Comparison of ENCODE assay signal across 12 cellular contexts in the genomic region with DNA sequence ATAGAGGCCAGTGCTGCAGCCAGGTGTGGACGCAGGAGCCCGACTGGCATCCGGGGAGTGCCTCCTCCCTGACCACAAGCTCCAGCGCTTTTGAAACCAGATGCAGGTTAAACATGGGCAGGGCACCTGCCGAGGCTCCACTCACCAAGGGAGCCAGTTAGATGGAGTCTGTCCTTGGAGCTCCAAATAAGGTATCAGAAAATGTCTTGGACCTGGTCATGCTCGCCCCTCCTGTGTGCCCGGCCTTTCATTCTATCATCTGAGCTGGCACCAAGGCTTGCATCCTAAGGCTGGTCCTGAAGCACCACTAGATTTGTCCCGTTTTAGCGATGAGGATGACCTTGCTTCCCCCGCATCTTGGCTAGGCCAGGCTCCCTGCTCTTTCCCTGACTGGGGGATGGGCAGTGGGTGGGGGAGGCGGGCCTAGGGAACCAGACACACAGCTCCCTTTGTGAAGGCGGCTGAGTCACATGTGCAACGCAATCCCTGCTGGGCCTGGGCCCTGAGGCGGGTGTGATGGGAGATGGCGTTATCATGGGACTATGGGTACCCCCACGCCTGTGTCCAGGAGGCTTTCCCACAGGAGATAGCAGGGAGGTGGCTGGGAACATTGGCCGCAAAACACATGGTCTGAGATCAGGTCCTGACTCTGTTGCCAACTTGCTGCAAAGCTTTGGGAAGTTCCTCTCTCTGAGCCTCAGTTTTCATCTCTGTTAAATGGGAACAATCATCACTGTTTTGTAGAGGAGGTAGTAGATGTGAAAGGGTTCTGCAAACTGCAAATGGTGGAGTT. TPM values are rescaled to one million over a fixed set of nuclear protein-coding genes. Genes with fewer than 3 reads are reported as not detected.
DNase-seq lines count a peak whose midpoint lies in the region; ATAC-seq and TF ChIP-seq lines count a peak whose summit lies in the region.
"Had no signal": no experiment of that assay in that cellular context is flagged by ENCODE, and none has a peak within 500 bp of the region (broad histone marks: within the 10 kb centered on the region; RNA-seq: fewer than 3 reads in every experiment).

No MANE protein-coding gene starts in this region.

- H3K4ac ChIP-seq in trophoblast cell (ENCODE audit: low read depth, low read length): peak overlapping the region; percentile 5

- H4K12ac ChIP-seq in trophoblast cell (ENCODE audit: low read depth, low read length): no peak overlapping the region

- peak overlapping the region; percentile 62 for H2BK5ac ChIP-seq in trophoblast cell (ENCODE audit: low read depth, low read length, poor library complexity)

- no peaks in the 10 kb centered on the region for H3K9me2 ChIP-seq in PC-3 (replicated peaks; ENCODE audit: low read length)

- peaks cover 81% of the 10 kb centered on the region for H3K4me1 ChIP-seq in PC-3 (ENCODE audit: insufficient read depth, low read length)
- H3K4me1 ChIP-seq in trophoblast cell (ENCODE audit: control insufficient read depth in 1 of 2, insufficient read depth in 2 of 2, low read length in 2 of 2): peaks cover 78 to 83% of the 10 kb centered on the region in 2 experiments
- H3K4me1 ChIP-seq: HAP-1 had no signal

- peak overlapping the region; percentile 22 for H3K18ac ChIP-seq in trophoblast cell (ENCODE audit: low read length)

- H3K79me2 ChIP-seq in PC-3 (ENCODE audit: low read length) (peaks cover 55% of the 10 kb centered on the region), trophoblast cell (ENCODE audit: control insufficient read depth, insufficient read depth, low read length, poor library complexity) (peaks cover 18% of the 10 kb centered on the region)

- peak overlapping the region; percentile 71 for H3K14ac ChIP-seq in trophoblast cell (ENCODE audit: low read length)

- H3K27ac Mint-ChIP-seq in natural killer cell treated with Interleukin-12 subunit alpha and Interleukin-12 subunit beta and Interleukin-15 and Interleukin-18, amount 100 ng/mL, for 72 hours: no peak overlapping the region
- no peak overlapping the region for H3K27ac Mint-ChIP-seq in activated CD4-positive, alpha-beta memory T cell treated with anti-CD3 and anti-CD28 coated beads for 36 hours

- H3K79me1 ChIP-seq in trophoblast cell (ENCODE audit: low read length): peaks cover 65% of the 10 kb centered on the region

- ATAC-seq in PC-3 (peak; percentile 57), HG02798 (IDR thresholded peaks at IDR 0.05; ENCODE audit: poor library complexity, unreplicated experiment) (no peak)
- ATAC-seq in natural killer cell treated with Interleukin-12 subunit alpha and Interleukin-12 subunit beta and Interleukin-15 and Interleukin-18, amount 100 ng/mL, for 72 hours: no peak
- ATAC-seq: gastroesophageal sphincter had no signal

- H3F3A ChIP-seq in PC-3 (ENCODE audit: low read length, unreplicated experiment): no peaks in the 10 kb centered on the region

- no CpG with 5 or more reads among the region's 17 CpGs for WGBS in trophoblast cell (ENCODE audit: extremely low coverage, insufficient coverage, insufficient read length)

- H3K9me3 Mint-ChIP-seq in natural killer cell treated with Interleukin-12 subunit alpha and Interleukin-12 subunit beta and Interleukin-15 and Interleukin-18, amount 100 ng/mL, for 72 hours: no peaks in the 10 kb centered on the region
- H3K9me3 Mint-ChIP-seq in activated CD4-positive, alpha-beta memory T cell treated with anti-CD3 and anti-CD28 coated beads for 36 hours: no peaks in the 10 kb centered on the region

- H4K91ac ChIP-seq in trophoblast cell (ENCODE audit: low read depth, low read length): peak overlapping the region; percentile 87

- no peaks in the 10 kb centered on the region for H3K36me3 Mint-ChIP-seq in natural killer cell treated with Interleukin-12 subunit alpha and Interleukin-12 subunit beta and Interleukin-15 and Interleukin-18, amount 100 ng/mL, for 72 hours
- no peaks in the 10 kb centered on the region for H3K36me3 Mint-ChIP-seq in activated CD4-positive, alpha-beta memory T cell treated with anti-CD3 and anti-CD28 coated beads for 36 hours

- peak overlapping the region; percentile 87 for H2BK120ac ChIP-seq in trophoblast cell (ENCODE audit: insufficient read depth, low read length, poor library complexity)

- CTCF ChIA-PET in PC-3 (lab: Charles Lee): interaction anchor here (0.9 kb wide), 1 partner anchor 32 kb away, joined by 4 read pairs; no protein-coding TSS in a partner anchor
- CTCF ChIA-PET in activated CD4-positive, alpha-beta memory T cell treated with anti-CD3 and anti-CD28 coated beads for 36 hours (lab: Charles Lee): interaction anchor here (1.0 kb wide), 1 partner anchor 21 kb away, joined by 3 read pairs; no protein-coding TSS in a partner anchor

- BruUV-seq in PC-3 (replicated peaks; lab: Mats Ljungman, UMichigan): TSS peak; percentile 40

- H3K4me3 ChIP-seq in PC-3 (ENCODE audit: low read length) (peak overlapping the region; percentile 32; the same call in 1 of the 2 replicates), fibroblast of mammary gland (ENCODE audit: control insufficient read depth, low read depth, low read length) (no peak overlapping the region), trophoblast cell (ENCODE audit: low read depth, low read length) (no peak overlapping the region)
- H3K4me3 ChIP-seq: gastroesophageal sphincter, HAP-1 had no signal

- H3K36me3 ChIP-seq in PC-3 (ENCODE audit: low read depth, low read length) (no peaks in the 10 kb centered on the region), trophoblast cell (ENCODE audit: control insufficient read depth in 1 of 2, insufficient read depth in 2 of 2, low read length in 2 of 2) (no peaks in the 10 kb centered on the region)
- H3K36me3 ChIP-seq: gastroesophageal sphincter, HAP-1 had no signal

- POLR2A ChIA-PET in PC-3 (lab: Charles Lee; ENCODE audit: unreplicated experiment): interaction anchor here (0.6 to 0.7 kb wide), 2 partner anchors 9 to 20 kb away, joined by 3 to 4 read pairs; no protein-coding TSS in a partner anchor
- POLR2A ChIA-PET in activated CD4-positive, alpha-beta memory T cell treated with anti-CD3 and anti-CD28 coated beads for 36 hours (lab: Charles Lee): no interaction called here

- H2AK5ac ChIP-seq in trophoblast cell (ENCODE audit: low read length): peak overlapping the region; percentile 44

- no peaks in the 10 kb centered on the region for H3K9me3 ChIP-seq in PC-3 (ENCODE audit: low read length)
- no peaks in the 10 kb centered on the region for H3K9me3 ChIP-seq in trophoblast cell (ENCODE audit: insufficient read depth, low read depth, low read length)
- H3K9me3 ChIP-seq: gastroesophageal sphincter, HAP-1 had no signal

- peak overlapping the region; percentile 90 for H3K9ac ChIP-seq in PC-3 (ENCODE audit: low read length)
- H3K9ac ChIP-seq in trophoblast cell (ENCODE audit: low read length): no peak overlapping the region

- peaks cover 19 to 21% of the 10 kb centered on the region in 2 donors for H3K4me1 Mint-ChIP-seq in natural killer cell treated with Interleukin-12 subunit alpha and Interleukin-12 subunit beta and Interleukin-15 and Interleukin-18, amount 100 ng/mL, for 72 hours (ENCODE audit: low read depth in 2 of 2)
- peaks cover 3% of the 10 kb centered on the region for H3K4me1 Mint-ChIP-seq in activated CD4-positive, alpha-beta memory T cell treated with anti-CD3 and anti-CD28 coated beads for 36 hours (ENCODE audit: low read depth)

- H3K23ac ChIP-seq in trophoblast cell (ENCODE audit: low read length): no peak overlapping the region

- intact Hi-C loops in PC-3 (cut with micrococcal nuclease): loop anchor here (1.0 kb wide), 1 partner anchor 23 kb away; no protein-coding TSS in a partner anchor
- intact Hi-C loops in activated CD4-positive, alpha-beta memory T cell treated with anti-CD3 and anti-CD28 coated beads for 36 hours (cut with micrococcal nuclease): no loop called here

- H4K8ac ChIP-seq in trophoblast cell (ENCODE audit: low read depth, low read length): peak overlapping the region; percentile 55

- peak overlapping the region; percentile 97 for H3K4me2 ChIP-seq in PC-3 (ENCODE audit: low read length)
- H3K4me2 ChIP-seq in trophoblast cell (ENCODE audit: low read length): peak overlapping the region; percentile 7

- peak overlapping the region; percentile 37 for H2BK12ac ChIP-seq in trophoblast cell (ENCODE audit: low read length)

- H3K27ac ChIP-seq in PC-3 (ENCODE audit: low read length) (peak overlapping the region; percentile 99), trophoblast cell (ENCODE audit: low read depth, low read length) (peak overlapping the region; percentile 80)

- TF ChIP-seq CTCF in PC-3 (conservative IDR thresholded peaks at IDR 0.05; ENCODE audit: low read depth, low read length): no peak
- no peak for TF ChIP-seq CTCF in fibroblast of mammary gland (conservative IDR thresholded peaks at IDR 0.05; ENCODE audit: control insufficient read depth, insufficient read depth, low read depth, low read length)

- H3K4me3 Mint-ChIP-seq in natural killer cell treated with Interleukin-12 subunit alpha and Interleukin-12 subunit beta and Interleukin-15 and Interleukin-18, amount 100 ng/mL, for 72 hours: no peak overlapping the region
- no peak overlapping the region for H3K4me3 Mint-ChIP-seq in activated CD4-positive, alpha-beta memory T cell treated with anti-CD3 and anti-CD28 coated beads for 36 hours

- H3K27me3 ChIP-seq in PC-3 (ENCODE audit: low read length): no peaks in the 10 kb centered on the region
- H3K27me3 ChIP-seq in trophoblast cell (ENCODE audit: insufficient read depth, low read length): no peaks in the 10 kb centered on the region

- H2AFZ ChIP-seq in PC-3 (ENCODE audit: low read length) (no peak overlapping the region), trophoblast cell (ENCODE audit: insufficient read depth, low read length, poor library complexity) (peak overlapping the region; percentile 9)

- DNase-seq in EH (ENCODE audit: low read depth): peak; percentile 64
- DNase-seq in PC-3: peak; percentile 90
- DNase-seq in fibroblast of mammary gland (ENCODE audit: low read depth): peak; percentile 54
- peak; percentile 84 to 93 for DNase-seq in trophoblast cell
- no peak for DNase-seq in natural killer cell treated with Interleukin-12 subunit alpha and Interleukin-12 subunit beta and Interleukin-15 and Interleukin-18, amount 100 ng/mL, for 72 hours (ENCODE audit: low spot score)
- no peak for DNase-seq in UCSD-AML1 (lab: John Stamatoyannopoulos, UW; ENCODE audit: unreplicated experiment)
- no peak for DNase-seq in activated CD4-positive, alpha-beta memory T cell treated with anti-CD3 and anti-CD28 coated beads for 36 hours
- DNase-seq: NCI-H2081 treated with DMSO at 0.1 percent for 48 hours; stimulated activated CD4-positive, alpha-beta T cell treated with anti-CD3 and anti-CD28 coated beads, Interleukin-15, amount 100 ng/mL, for 24 hours had no signal

- peaks cover 0 to under 1% of the 10 kb centered on the region in 2 donors for H3K27me3 Mint-ChIP-seq in natural killer cell treated with Interleukin-12 subunit alpha and Interleukin-12 subunit beta and Interleukin-15 and Interleukin-18, amount 100 ng/mL, for 72 hours
- peaks cover 3% of the 10 kb centered on the region for H3K27me3 Mint-ChIP-seq in activated CD4-positive, alpha-beta memory T cell treated with anti-CD3 and anti-CD28 coated beads for 36 hours

- H4K20me1 ChIP-seq in PC-3 (ENCODE audit: low read length): no peaks in the 10 kb centered on the region

RNA-seq across cellular contexts. Expression of a gene that starts 5.0 kb away (rescaled TPM):
- 33.7 and 41.5 TPM in 2 replicates for total RNA-seq in PC-3 (2014; rRNA removed)
- 242 and 265 TPM in 2 replicates for polyA plus RNA-seq in trophoblast cell (2013)
- total RNA-seq in natural killer cell treated with Interleukin-12 subunit alpha and Interleukin-12 subunit beta and Interleukin-15 and Interleukin-18, amount 100 ng/mL, for 72 hours: 10 to 100 TPM in 1 of 2 donors, 1 to 10 TPM in 1; 4.8 to 13.7 TPM
- total RNA-seq in activated CD4-positive, alpha-beta memory T cell treated with anti-CD3 and anti-CD28 coated beads for 36 hours: 1 to 10 TPM; 4.7 to 6.0 TPM

RNA-seq across cellular contexts. Expression of a gene that starts 44.7 kb away (rescaled TPM):
- total RNA-seq in PC-3 (2014; rRNA removed): not detected in 2 replicates
- polyA plus RNA-seq in trophoblast cell (2013): 0.49 and 0.54 TPM in 2 replicates
- total RNA-seq in natural killer cell treated with Interleukin-12 subunit alpha and Interleukin-12 subunit beta and Interleukin-15 and Interleukin-18, amount 100 ng/mL, for 72 hours: 10 to 100 TPM; 25.4 to 28.9 TPM
- not detected for total RNA-seq in activated CD4-positive, alpha-beta memory T cell treated with anti-CD3 and anti-CD28 coated beads for 36 hours

Comparison
In these comparisons a context has a peak if more than half of its experiments do, and no peak if none do; other contexts are left out.
1. DNase-seq: peak in EH (single experiment), PC-3 (single experiment), fibroblast of mammary gland (single experiment) and trophoblast cell (2 of 2); none in natural killer cell treated with Interleukin-12 subunit alpha and Interleukin-12 subunit beta and Interleukin-15 and Interleukin-18, amount 100 ng/mL, for 72 hours (single experiment), UCSD-AML1 (single experiment) and activated CD4-positive, alpha-beta memory T cell treated with anti-CD3 and anti-CD28 coated beads for 36 hours (single experiment).
2. RNA of a gene that starts 44.7 kb away (total RNA-seq): 25.4 to 28.9 TPM in natural killer cell treated with Interleukin-12 subunit alpha and Interleukin-12 subunit beta and Interleukin-15 and Interleukin-18, amount 100 ng/mL, for 72 hours; not detected in PC-3 and not detected in activated CD4-positive, alpha-beta memory T cell treated with anti-CD3 and anti-CD28 coated beads for 36 hours; every median in the first group is over 10 times any median in the second.